28 cellular contexts compared by ENCODE assay signal in the genomic region with DNA sequence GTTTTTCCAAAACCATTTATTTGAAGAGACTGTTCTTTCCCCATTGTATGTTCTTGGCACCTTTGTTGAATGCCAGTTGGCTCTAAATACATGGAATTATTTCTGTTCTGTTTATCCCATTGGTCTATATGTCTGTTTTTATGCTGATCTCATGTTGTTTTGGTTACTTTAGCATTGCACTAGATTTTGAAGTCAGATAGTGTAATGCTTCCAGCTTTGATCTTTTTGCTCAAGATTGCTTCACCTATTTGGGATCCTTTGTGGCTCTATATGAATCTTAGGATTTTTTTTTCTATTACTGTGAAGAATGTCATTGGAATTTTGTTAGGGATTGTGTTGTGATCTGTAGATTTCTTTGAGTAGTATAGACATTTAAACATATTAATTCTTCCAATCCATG.
"Had no signal": no experiment of that assay in that cellular context is flagged by ENCODE, and none has a peak within 500 bp of the region (broad histone marks: within the 10 kb centered on the region; RNA-seq: fewer than 3 reads in every experiment).

No MANE protein-coding gene starts in this region.

- H3K4me3 Mint-ChIP-seq: stimulated activated effector memory CD8-positive, alpha-beta T cell treated with anti-CD3 and anti-CD28 coated beads, Interleukin-12 subunit alpha, Interleukin-12 subunit beta, amount 100 ng/mL, for 72 hours; stimulated activated memory B cell treated with anti-CD40 and anti-IgM and Interleukin-4, amounts not matched to agents 10 μg/mL and 1 μg/mL and 100 μg/mL, for 72 hours; stimulated activated naive B cell treated with anti-CD40 and anti-IgM and Interleukin-4, amounts not matched to agents 10 μg/mL and 1 μg/mL and 100 μg/mL, for 72 hours; stimulated activated naive CD8-positive, alpha-beta T cell treated with anti-CD3 and anti-CD28 coated beads, Interleukin-15, amount 100 ng/mL, for 72 hours; stimulated activated naive CD8-positive, alpha-beta T cell treated with anti-CD3 and anti-CD28 coated beads, Interleukin-15, Interleukin-2, amounts not matched to agents 100 ng/mL and 50 ng/mL, for 24 hours; type B pancreatic cell had no signal

- H3K4me1 ChIP-seq: stomach, suprapubic skin, testis, thyroid gland, tibial artery, tibial nerve, transverse colon, upper lobe of left lung, upper lobe of right lung, uterus, vagina had no signal

- H3K27ac Mint-ChIP-seq: stimulated activated effector memory CD8-positive, alpha-beta T cell treated with anti-CD3 and anti-CD28 coated beads, Interleukin-12 subunit alpha, Interleukin-12 subunit beta, amount 100 ng/mL, for 72 hours; stimulated activated memory B cell treated with anti-CD40 and anti-IgM and Interleukin-4, amounts not matched to agents 10 μg/mL and 1 μg/mL and 100 μg/mL, for 72 hours; stimulated activated naive B cell treated with anti-CD40 and anti-IgM and Interleukin-4, amounts not matched to agents 10 μg/mL and 1 μg/mL and 100 μg/mL, for 72 hours; stimulated activated naive CD8-positive, alpha-beta T cell treated with anti-CD3 and anti-CD28 coated beads, Interleukin-15, amount 100 ng/mL, for 72 hours; stimulated activated naive CD8-positive, alpha-beta T cell treated with anti-CD3 and anti-CD28 coated beads, Interleukin-15, Interleukin-2, amounts not matched to agents 100 ng/mL and 50 ng/mL, for 24 hours; type B pancreatic cell had no signal

- H3K27ac ChIP-seq: stomach, suprapubic skin, testis, thoracic aorta, thyroid gland, tibial artery, tibial nerve, transverse colon, upper lobe of left lung, upper lobe of right lung, uterus, vagina had no signal

- H3K4me3 ChIP-seq: stomach, suprapubic skin, testis, thoracic aorta, thyroid gland, tibial artery, tibial nerve, transverse colon, upper lobe of left lung, upper lobe of right lung, uterus, vagina had no signal

- H3K27me3 Mint-ChIP-seq: stimulated activated memory B cell treated with anti-CD40 and anti-IgM and Interleukin-4, amounts not matched to agents 10 μg/mL and 1 μg/mL and 100 μg/mL, for 72 hours; stimulated activated naive B cell treated with anti-CD40 and anti-IgM and Interleukin-4, amounts not matched to agents 10 μg/mL and 1 μg/mL and 100 μg/mL, for 72 hours; stimulated activated naive CD8-positive, alpha-beta T cell treated with anti-CD3 and anti-CD28 coated beads, Interleukin-15, amount 100 ng/mL, for 72 hours; stimulated activated naive CD8-positive, alpha-beta T cell treated with anti-CD3 and anti-CD28 coated beads, Interleukin-15, Interleukin-2, amounts not matched to agents 100 ng/mL and 50 ng/mL, for 24 hours; type B pancreatic cell had no signal

- H3K4me1 Mint-ChIP-seq: stimulated activated naive CD8-positive, alpha-beta T cell treated with anti-CD3 and anti-CD28 coated beads, Interleukin-15, amount 100 ng/mL, for 72 hours had no signal

- H3K36me3 ChIP-seq: thyroid gland, uterus had no signal

- FAIRE-seq: urothelium cell line had no signal

- ATAC-seq: stimulated activated effector memory CD8-positive, alpha-beta T cell treated with anti-CD3 and anti-CD28 coated beads, Interleukin-12 subunit alpha, Interleukin-12 subunit beta, amount 100 ng/mL, for 72 hours; stimulated activated memory B cell treated with anti-CD40 and anti-IgM and Interleukin-4, amounts not matched to agents 10 μg/mL and 1 μg/mL and 100 μg/mL, for 72 hours; stimulated activated naive B cell treated with anti-CD40 and anti-IgM and Interleukin-4, amounts not matched to agents 10 μg/mL and 1 μg/mL and 100 μg/mL, for 72 hours; stimulated activated naive CD8-positive, alpha-beta T cell treated with anti-CD3 and anti-CD28 coated beads, Interleukin-15, amount 100 ng/mL, for 72 hours; stimulated activated naive CD8-positive, alpha-beta T cell treated with anti-CD3 and anti-CD28 coated beads, Interleukin-15, Interleukin-2, amounts not matched to agents 100 U/mL and 50 U/mL, for 24 hours; upper lobe of right lung had no signal

- DNase-seq: stimulated activated CD4-positive, alpha-beta T cell treated with anti-CD3 and anti-CD28 coated beads, Interleukin-2, amount 100 ng/mL, for 48 hours; stimulated activated CD4-positive, alpha-beta T cell treated with anti-CD3 and anti-CD28 coated beads, Interleukin-4, amount 100 ng/mL, for 1 hour; stimulated activated CD4-positive, alpha-beta T cell treated with anti-CD3 and anti-CD28 coated beads, Interleukin-4, amount 100 ng/mL, for 24 hours; stimulated activated CD4-positive, alpha-beta T cell treated with anti-CD3 and anti-CD28 coated beads, Interleukin-4, amount 100 ng/mL, for 4 hours; stimulated activated CD8-positive, alpha-beta memory T cell treated with anti-CD3 and anti-CD28 coated beads, Interleukin-4, amount 100 ng/mL, for 48 hours; stimulated activated naive B cell treated with anti-CD40 and anti-IgM and Interleukin-4, amounts not matched to agents 10 μg/mL and 1 μg/mL and 100 μg/mL, for 72 hours; stimulated activated naive CD4-positive, alpha-beta T cell; stimulated activated naive CD4-positive, alpha-beta T cell treated with Interleukin-2 at 50 U/mL for 16 hours; stimulated activated naive CD8-positive, alpha-beta T cell treated with anti-CD3 and anti-CD28 coated beads, Interleukin-15, amount 100 ng/mL, for 72 hours; stimulated activated naive CD8-positive, alpha-beta T cell treated with anti-CD3 and anti-CD28 coated beads, Interleukin-15, Interleukin-2, amounts not matched to agents 100 U/mL and 50 U/mL, for 24 hours; stomach; substantia nigra; testis; thyroid gland; tibial artery; transverse colon; upper lobe of left lung; upper lobe of right lung; uterus had no signal

- H3K9me3 ChIP-seq: testis, thyroid gland, uterus, vagina had no signal

- H3K27me3 ChIP-seq: stomach, suprapubic skin, testis, thyroid gland, tibial artery, tibial nerve, transverse colon, upper lobe of left lung, upper lobe of right lung, uterus, vagina had no signal
